ENCODE assay signal across 1 cellular context in genomic region chr5:77812926-77813589, GRCh38.
A peak's percentile ranks its signal among the peaks of the same experiment; 100 is the strongest.
TF ChIP-seq lines count a peak whose summit lies in the region.

No MANE protein-coding gene starts in this region.

TF ChIP-seq in HepG2, 621 proteins besides CTCF, POLR2A, EP300 and RAD21 (continued from another document and continues in another):
- TF ChIP-seq ZNF407 (CRISPR knock-in tag; IDR thresholded peaks at IDR 0.05; ENCODE audit: not compliant biosample characterization), result no peak
- no peak for TF ChIP-seq MYPOP (CRISPR knock-in tag; IDR thresholded peaks at IDR 0.05)
- TF ChIP-seq ZNF713 (CRISPR knock-in tag; IDR thresholded peaks at IDR 0.05), result no peak
- TF ChIP-seq SYNCRIP (IDR thresholded peaks at IDR 0.05; ENCODE audit: insufficient read depth, low read depth, low read length), result no peak
- TF ChIP-seq ZFP62 (CRISPR knock-in tag; IDR thresholded peaks at IDR 0.05), result no peak
- TF ChIP-seq ZC3H4 (CRISPR knock-in tag; IDR thresholded peaks at IDR 0.05; ENCODE audit: borderline replicate concordance), result no peak
- TF ChIP-seq E2F1 (CRISPR knock-in tag; IDR thresholded peaks at IDR 0.05), result peak; percentile 50; the same call in 1 of the 2 replicates
- TF ChIP-seq ZBTB43 (CRISPR knock-in tag; conservative IDR thresholded peaks at IDR 0.05), result peak; percentile 53; the same call in 1 of the 2 replicates
- TF ChIP-seq PBX2 (CRISPR knock-in tag; IDR thresholded peaks at IDR 0.05), result no peak
- TF ChIP-seq PLRG1 (conservative IDR thresholded peaks at IDR 0.05), result no peak
- TF ChIP-seq CEBPB (IDR thresholded peaks at IDR 0.05; ENCODE audit: borderline replicate concordance, low read depth, low read length), result peak; percentile 95
- TF ChIP-seq ZBTB44 (CRISPR knock-in tag; IDR thresholded peaks at IDR 0.05), result no peak
- TF ChIP-seq ZNF746 (CRISPR knock-in tag; IDR thresholded peaks at IDR 0.05), result 0 out of 2 replicates have a peak, but pooled peaks have one; percentile 70
- TF ChIP-seq ARNTL (CRISPR knock-in tag; IDR thresholded peaks at IDR 0.05), result no peak
- no peak for TF ChIP-seq CEBPZ (IDR thresholded peaks at IDR 0.05; ENCODE audit: low read length)
- peak; percentile 37; the same call in 1 of the 2 replicates for TF ChIP-seq KAT8 (CRISPR knock-in tag; IDR thresholded peaks at IDR 0.05)
- no peak for TF ChIP-seq U2AF1 (optimal IDR thresholded peaks at IDR 0.05; ENCODE audit: low read depth, low read length)
- peak; percentile 74 for TF ChIP-seq THAP11 (CRISPR knock-in tag; IDR thresholded peaks at IDR 0.05)
- no peak for TF ChIP-seq ZNF556 (CRISPR knock-in tag; IDR thresholded peaks at IDR 0.05; ENCODE audit: borderline replicate concordance)
- TF ChIP-seq ZNF691 (CRISPR knock-in tag; IDR thresholded peaks at IDR 0.05; ENCODE audit: borderline replicate concordance, low read depth), result no peak
- TF ChIP-seq PBX3 (CRISPR knock-in tag; IDR thresholded peaks at IDR 0.05; ENCODE audit: borderline replicate concordance), result no peak
- TF ChIP-seq ZNF75D (CRISPR knock-in tag; IDR thresholded peaks at IDR 0.05; ENCODE audit: borderline replicate concordance), result no peak
- TF ChIP-seq ZNF598 (CRISPR knock-in tag; IDR thresholded peaks at IDR 0.05; ENCODE audit: borderline replicate concordance), result no peak
- no peak for TF ChIP-seq ZBTB14 (CRISPR knock-in tag; IDR thresholded peaks at IDR 0.05)
- TF ChIP-seq CCAR2 (optimal IDR thresholded peaks at IDR 0.05; ENCODE audit: low read depth, low read length), result no peak
- TF ChIP-seq ATF2 (CRISPR knock-in tag; IDR thresholded peaks at IDR 0.05), result peak; percentile 88
- TF ChIP-seq MZF1 (CRISPR knock-in tag; IDR thresholded peaks at IDR 0.05; ENCODE audit: borderline replicate concordance), result no peak
- no peak for TF ChIP-seq ELK4 (CRISPR knock-in tag; IDR thresholded peaks at IDR 0.05; ENCODE audit: borderline replicate concordance)
- no peak for TF ChIP-seq MTA3 (CRISPR knock-in tag; IDR thresholded peaks at IDR 0.05)
